Comparison of ENCODE assay signal across 11 cellular contexts in the genomic region with DNA sequence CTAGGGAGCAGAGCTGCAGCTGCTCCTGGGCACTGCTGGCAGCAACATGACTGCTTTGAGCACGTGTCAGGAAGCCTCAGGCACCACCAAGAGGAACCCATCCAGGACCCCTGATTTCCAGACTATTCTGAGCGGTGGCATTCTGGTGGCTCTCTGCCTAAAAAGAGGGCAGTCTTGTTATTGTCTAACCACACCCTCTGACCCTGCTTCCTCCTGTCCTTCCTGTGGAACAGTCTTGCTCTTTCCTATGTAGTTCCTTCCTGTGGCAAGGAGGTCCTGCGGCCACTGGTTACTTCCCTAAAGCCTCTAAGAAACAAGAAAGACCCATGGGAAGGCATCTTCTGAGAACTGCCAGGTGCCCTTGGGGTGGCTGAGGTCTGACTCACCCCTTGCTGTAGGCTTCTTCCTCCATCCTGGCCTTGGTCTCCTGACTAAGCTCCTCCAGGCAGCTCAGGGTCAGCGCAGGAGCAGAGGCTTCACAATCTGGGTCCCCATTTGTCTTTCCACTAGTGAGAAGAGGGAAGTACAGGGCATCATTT. TPM values are rescaled to one million over a fixed set of nuclear protein-coding genes. Genes with fewer than 3 reads are reported as not detected.
A peak's percentile ranks its signal among the peaks of the same experiment; 100 is the strongest.
DNase-seq lines count a peak whose midpoint lies in the region; TF ChIP-seq lines count a peak whose summit lies in the region.
"Had no signal": no experiment of that assay in that cellular context is flagged by ENCODE, and none has a peak within 500 bp of the region (broad histone marks: within the 10 kb centered on the region; RNA-seq: fewer than 3 reads in every experiment).

No MANE protein-coding gene starts in this region.

- H3K9ac ChIP-seq in muscle layer of colon (ENCODE audit: low read length) = no peak overlapping the region

- H3K27ac ChIP-seq in muscle layer of colon (ENCODE audit: low read depth, low read length) = peak overlapping the region; percentile 38
- H3K27ac ChIP-seq: A549 had no signal

- DNase-seq in AG08395 (ENCODE audit: low spot score) = peak; percentile 31
- peak; percentile 93 for DNase-seq in NB4 (ENCODE audit: low read depth)
- peak; percentile 77 for DNase-seq in dermis blood vessel endothelial cell
- DNase-seq in DMS79 (lab: John Stamatoyannopoulos, UW) = no peak
- DNase-seq in HK-2 (ENCODE audit: unreplicated experiment) = no peak
- DNase-seq in NCI-H1694 treated with DMSO at 0.1 percent for 48 hours (lab: John Stamatoyannopoulos, UW) = no peak
- DNase-seq in COR-L47 (lab: John Stamatoyannopoulos, UW) = no peak
- DNase-seq: activated CD4-positive, alpha-beta T cell treated with anti-CD3 and anti-CD28 coated beads, Interleukin-2, amount 50 U/mL, for 4 hours; glutamatergic neuron had no signal

- peaks cover 51% of the 10 kb centered on the region for H3K4me1 ChIP-seq in muscle layer of colon (ENCODE audit: insufficient read depth, low read length)
- H3K4me1 ChIP-seq: A549 had no signal

- H3K9me3 ChIP-seq in muscle layer of colon (ENCODE audit: low read length) = no peaks in the 10 kb centered on the region
- H3K9me3 ChIP-seq: A549 had no signal

- no peak for TF ChIP-seq CTCF in NB4 (IDR thresholded peaks at IDR 0.05; ENCODE audit: low read depth, low read length)

- no peaks in the 10 kb centered on the region for H3K27me3 ChIP-seq in muscle layer of colon (ENCODE audit: control insufficient read depth in 1 of 2, insufficient read depth in 2 of 2, low read length in 2 of 2)

- H3K4me3 ChIP-seq in NB4 (ENCODE audit: low read depth, low read length) = no peak overlapping the region
- no peak overlapping the region for H3K4me3 ChIP-seq in muscle layer of colon (ENCODE audit: low read depth in 1 of 2, low read length in 2 of 2)
- H3K4me3 ChIP-seq: A549 had no signal

- TF ChIP-seq POLR2A in NB4 (IDR thresholded peaks at IDR 0.05; ENCODE audit: extremely low read depth, insufficient read length) = no peak

- peaks cover 73% of the 10 kb centered on the region for H3K36me3 ChIP-seq in muscle layer of colon (ENCODE audit: insufficient read depth, low read length)

RNA-seq across cellular contexts. Expression of gene LYVE1, which starts 13.1 kb away (rescaled TPM):
- total RNA-seq in dermis blood vessel endothelial cell = 64.6 and 70.3 TPM in 2 replicates

RNA-seq across cellular contexts. Expression of gene RNF141, which starts 40.6 kb away (rescaled TPM):
- total RNA-seq in dermis blood vessel endothelial cell = 42.4 and 50.1 TPM in 2 replicates

Comparison
In these comparisons a context has a peak if more than half of its experiments do, and no peak if none do; other contexts are left out.
1. DNase-seq: peak in AG08395 (single experiment), NB4 (single experiment) and dermis blood vessel endothelial cell (single experiment); none in DMS79 (single experiment), HK-2 (single experiment), NCI-H1694 treated with DMSO at 0.1 percent for 48 hours (single experiment) and COR-L47 (single experiment).